32 cellular contexts compared by ENCODE assay signal in the genomic region with DNA sequence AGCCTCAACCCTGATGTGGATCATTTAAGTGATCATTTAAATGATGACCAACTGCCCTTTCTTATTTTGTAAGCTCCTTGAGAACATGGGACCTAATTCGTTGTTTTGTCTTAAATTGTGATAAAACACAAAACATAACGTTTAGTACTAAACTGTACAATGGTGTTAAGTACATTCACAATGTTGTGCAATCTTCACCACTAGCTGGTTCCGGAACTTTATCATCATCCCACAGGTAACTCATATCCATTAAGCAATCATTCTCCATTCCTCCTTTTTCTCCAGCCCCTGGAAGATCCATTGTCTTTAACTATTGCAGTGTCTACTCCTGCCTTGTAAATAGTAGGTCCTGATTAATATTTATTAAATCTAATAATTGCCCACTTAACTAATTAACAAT.
"Had no signal": no experiment of that assay in that cellular context is flagged by ENCODE, and none has a peak within 500 bp of the region (broad histone marks: within the 10 kb centered on the region; RNA-seq: fewer than 3 reads in every experiment).

No MANE protein-coding gene starts in this region.

- H2AFZ ChIP-seq: parathyroid adenoma had no signal

- ATAC-seq: naive thymus-derived CD8-positive, alpha-beta T cell; natural killer cell treated with Interleukin-12 subunit alpha and Interleukin-12 subunit beta and Interleukin-15 and Interleukin-18, amount 100 ng/mL, for 72 hours; psoas muscle; right cardiac atrium; sciatic nerve; stimulated activated memory B cell treated with anti-CD40 and anti-IgM and Interleukin-4, amounts not matched to agents 10 μg/mL and 1 μg/mL and 100 μg/mL, for 72 hours; stimulated activated naive CD8-positive, alpha-beta T cell treated with anti-CD3 and anti-CD28 coated beads, Interleukin-15, amount 100 ng/mL, for 72 hours; stimulated activated naive CD8-positive, alpha-beta T cell treated with anti-CD3 and anti-CD28 coated beads, Interleukin-15, Interleukin-2, amounts not matched to agents 100 U/mL and 50 U/mL, for 24 hours; upper lobe of right lung had no signal

- H3K4me3 ChIP-seq: psoas muscle, skin epidermis, smooth muscle cell, spleen, suprapubic skin, testis, tibial artery, transverse colon, upper lobe of right lung, uterus had no signal

- H3K36me3 Mint-ChIP-seq: naive thymus-derived CD8-positive, alpha-beta T cell; natural killer cell treated with Interleukin-12 subunit alpha and Interleukin-12 subunit beta and Interleukin-15 and Interleukin-18, amount 100 ng/mL, for 72 hours; stimulated activated memory B cell treated with anti-CD40 and anti-IgM and Interleukin-4, amounts not matched to agents 10 μg/mL and 1 μg/mL and 100 μg/mL, for 72 hours; type B pancreatic cell had no signal

- H3K4me2 ChIP-seq: smooth muscle cell had no signal

- H3K27ac ChIP-seq: neutrophil, parathyroid adenoma, psoas muscle, skin epidermis, spleen, suprapubic skin, testis, tibial artery, transverse colon, upper lobe of right lung, uterus had no signal

- DNase-seq: naive thymus-derived CD8-positive, alpha-beta T cell; nephron progenitor cell; nucleus accumbens; posterior cingulate gyrus; psoas muscle; right cardiac atrium; spleen; stimulated activated CD4-positive, alpha-beta T cell treated with anti-CD3 and anti-CD28 coated beads, Interleukin-12 subunit alpha, Interleukin-12 subunit beta, amount 100 ng/mL, for 4 hours; stimulated activated CD4-positive, alpha-beta T cell treated with anti-CD3 and anti-CD28 coated beads, Interleukin-1b, Interleukin-23, amount 100 ng/mL, for 48 hours; stimulated activated CD4-positive, alpha-beta T cell treated with anti-CD3 and anti-CD28 coated beads, Interleukin-4, amount 100 ng/mL, for 1 hour; stimulated activated CD4-positive, alpha-beta T cell treated with anti-CD3 and anti-CD28 coated beads, Interleukin-4, amount 100 ng/mL, for 4 hours; stimulated activated CD8-positive, alpha-beta memory T cell treated with anti-CD3 and anti-CD28 coated beads, Interleukin-4, amount 100 ng/mL, for 48 hours; stimulated activated naive CD4-positive, alpha-beta T cell; stimulated activated naive CD8-positive, alpha-beta T cell treated with anti-CD3 and anti-CD28 coated beads, Interleukin-15, amount 100 ng/mL, for 72 hours; stimulated activated naive CD8-positive, alpha-beta T cell treated with anti-CD3 and anti-CD28 coated beads, Interleukin-15, Interleukin-2, amounts not matched to agents 100 U/mL and 50 U/mL, for 24 hours; substantia nigra; testis; tibial artery; transverse colon; upper lobe of right lung; uterus had no signal

- H3K27ac Mint-ChIP-seq: naive thymus-derived CD8-positive, alpha-beta T cell; natural killer cell treated with Interleukin-12 subunit alpha and Interleukin-12 subunit beta and Interleukin-15 and Interleukin-18, amount 100 ng/mL, for 72 hours; nephron progenitor cell; progenitor cell of endocrine pancreas; stimulated activated memory B cell treated with anti-CD40 and anti-IgM and Interleukin-4, amounts not matched to agents 10 μg/mL and 1 μg/mL and 100 μg/mL, for 72 hours; stimulated activated naive CD8-positive, alpha-beta T cell treated with anti-CD3 and anti-CD28 coated beads, Interleukin-15, amount 100 ng/mL, for 72 hours; type B pancreatic cell had no signal

- H3K79me2 ChIP-seq: parathyroid adenoma had no signal

- H3K9me3 ChIP-seq: neutrophil, psoas muscle, spleen, suprapubic skin, testis, tibial artery, transverse colon, upper lobe of right lung, uterus had no signal

- H3K9ac ChIP-seq: parathyroid adenoma had no signal

- H3K27me3 Mint-ChIP-seq: stimulated activated memory B cell treated with anti-CD40 and anti-IgM and Interleukin-4, amounts not matched to agents 10 μg/mL and 1 μg/mL and 100 μg/mL, for 72 hours; stimulated activated naive CD8-positive, alpha-beta T cell treated with anti-CD3 and anti-CD28 coated beads, Interleukin-15, amount 100 ng/mL, for 72 hours had no signal

- H3K27me3 ChIP-seq: neutrophil, spleen, suprapubic skin, testis, tibial artery, transverse colon, upper lobe of right lung, uterus had no signal

- H3K36me3 ChIP-seq: neutrophil, spleen, suprapubic skin, tibial artery, transverse colon, upper lobe of right lung, uterus had no signal

- H3K4me1 ChIP-seq: parathyroid adenoma, psoas muscle, spleen, suprapubic skin, testis, tibial artery, transverse colon, upper lobe of right lung, uterus had no signal

- H3K4me1 Mint-ChIP-seq: naive thymus-derived CD8-positive, alpha-beta T cell; nephron progenitor cell; neural crest cell; stimulated activated memory B cell treated with anti-CD40 and anti-IgM and Interleukin-4, amounts not matched to agents 10 μg/mL and 1 μg/mL and 100 μg/mL, for 72 hours; stimulated activated naive CD8-positive, alpha-beta T cell treated with anti-CD3 and anti-CD28 coated beads, Interleukin-15, amount 100 ng/mL, for 72 hours had no signal

- H3K4me3 Mint-ChIP-seq: naive thymus-derived CD8-positive, alpha-beta T cell; natural killer cell treated with Interleukin-12 subunit alpha and Interleukin-12 subunit beta and Interleukin-15 and Interleukin-18, amount 100 ng/mL, for 72 hours; nephron progenitor cell; neural crest cell; stimulated activated memory B cell treated with anti-CD40 and anti-IgM and Interleukin-4, amounts not matched to agents 10 μg/mL and 1 μg/mL and 100 μg/mL, for 72 hours; stimulated activated naive CD8-positive, alpha-beta T cell treated with anti-CD3 and anti-CD28 coated beads, Interleukin-15, amount 100 ng/mL, for 72 hours; type B pancreatic cell had no signal
